8 cellular contexts compared by ENCODE assay signal in genomic region chr1:19715334-19716203, GRCh38. TPM values are rescaled to one million over a fixed set of nuclear protein-coding genes. Genes with fewer than 3 reads are reported as not detected.
DNase-seq lines count a peak whose midpoint lies in the region; ATAC-seq lines count a peak whose summit lies in the region.

No MANE protein-coding gene starts in this region.

- intact Hi-C loops in left colon (cut with DNase I, micrococcal nuclease), result no loop called here

- peak; percentile 96 for DNase-seq in Daoy (ENCODE audit: low read depth)
- peak; percentile 87 for DNase-seq in NCI-H460 (ENCODE audit: extremely low read depth, low read depth)
- peak; percentile 68 for DNase-seq in central memory CD4-positive, alpha-beta T cell
- DNase-seq in left colon, result peak; percentile 93 to 96
- DNase-seq in stimulated activated CD4-positive, alpha-beta T cell treated with anti-CD3 and anti-CD28 coated beads, Interleukin-4, amount 100 ng/mL, for 1 hour, result peak; percentile 85

- peak; percentile 40 for ATAC-seq in HG03095 (IDR thresholded peaks at IDR 0.05; ENCODE audit: unreplicated experiment)
- ATAC-seq in activated CD4-positive, CD25-positive, alpha-beta regulatory T cell treated with anti-CD3 and anti-CD28 coated beads, Interleukin-2, amount 50 U/mL, for 24 hours, result peak; percentile 79 to 82
- peak; percentile 99 for ATAC-seq in left colon
- ATAC-seq in HG03025 (IDR thresholded peaks at IDR 0.05; ENCODE audit: low FRiP score, unreplicated experiment), result no peak

RNA-seq across cellular contexts. Expression of gene HTR6, which starts 50.9 kb away (rescaled TPM):
- total RNA-seq in Daoy (2014; rRNA removed; shearing (Covaris generic)), result not detected in 2 replicates
- 0.12 TPM in 1 of 2 replicates, not detected in the other for total RNA-seq in NCI-H460 (2014; rRNA removed; shearing (Covaris generic))
- not detected in 2 replicates for polyA plus RNA-seq in NCI-H460 (2014; cell fraction: nucleus; rRNA removed)
- not detected for total RNA-seq in left colon
